8 cellular contexts compared by ENCODE assay signal in genomic region chr7:35802649-35803048, GRCh38. TPM values are rescaled to one million over a fixed set of nuclear protein-coding genes. Genes with fewer than 3 reads are reported as not detected.
A peak's percentile ranks its signal among the peaks of the same experiment; 100 is the strongest.
DNase-seq lines count a peak whose midpoint lies in the region; ATAC-seq, FAIRE-seq and TF ChIP-seq lines count a peak whose summit lies in the region.

No MANE protein-coding gene starts in this region.

- TF ChIP-seq CTCF in right atrium auricular region (IDR thresholded peaks at IDR 0.05) = no peak
- TF ChIP-seq CTCF in keratinocyte (optimal IDR thresholded peaks at IDR 0.05 in 1 of 3, IDR thresholded peaks at IDR 0.05 in 1 of 3, conservative IDR thresholded peaks at IDR 0.05 in 1 of 3; ENCODE audit: extremely low read depth in 1 of 3, insufficient read depth in 2 of 3, low read length in 3 of 3) = no peak

- H3K27ac Mint-ChIP-seq in activated T-helper 17 cell treated with anti-CD3 and anti-CD28 coated beads, Interleukin-2, amount 50 U/mL, for 72 hours = peak overlapping the region; percentile 89

- H3K36me3 ChIP-seq in right atrium auricular region (no peaks in the 10 kb centered on the region), keratinocyte (ENCODE audit: control insufficient read depth in 2 of 2, extremely low read depth in 1 of 2, insufficient read depth in 2 of 2, low read length in 2 of 2) (no peaks in the 10 kb centered on the region)

- H3K4me3 Mint-ChIP-seq in activated T-helper 17 cell treated with anti-CD3 and anti-CD28 coated beads, Interleukin-2, amount 50 U/mL, for 72 hours = peak overlapping the region; percentile 95

- H3K4me1 Mint-ChIP-seq in activated T-helper 17 cell treated with anti-CD3 and anti-CD28 coated beads, Interleukin-2, amount 50 U/mL, for 72 hours = peaks cover 34% of the 10 kb centered on the region

- ATAC-seq in left cardiac atrium = no peak
- no peak for ATAC-seq in activated T-helper 17 cell treated with anti-CD3 and anti-CD28 coated beads, Interleukin-2, amount 50 U/mL, for 72 hours (replicated peaks)

- DNase-seq in right atrium auricular region (ENCODE audit: low spot score) (no peak), left cardiac atrium (no peak), keratinocyte (ENCODE audit: low read depth, low spot score) (no peak), substantia nigra (lab: John Stamatoyannopoulos, UW) (no peak), amniotic stem cell (lab: John Stamatoyannopoulos, UW) (no peak), mesenteric fat pad (ENCODE audit: low spot score) (no peak), NOMO-1 treated with DMSO at 0.1 percent for 48 hours (lab: John Stamatoyannopoulos, UW; ENCODE audit: unreplicated experiment) (no peak)

- H2AFZ ChIP-seq in keratinocyte (ENCODE audit: control insufficient read depth, low read length) = no peak overlapping the region

- peaks cover 9% of the 10 kb centered on the region for H4K20me1 ChIP-seq in keratinocyte (ENCODE audit: control insufficient read depth, extremely low read depth, insufficient read depth, low read length)

- H3K9me3 ChIP-seq in right atrium auricular region = no peaks in the 10 kb centered on the region
- no peaks in the 10 kb centered on the region for H3K9me3 ChIP-seq in keratinocyte (ENCODE audit: control insufficient read depth, low read depth, low read length)

- H3K4me1 ChIP-seq in right atrium auricular region (peaks cover 0 to 47% of the 10 kb centered on the region in 2 donors), keratinocyte (ENCODE audit: control insufficient read depth, extremely low read depth, insufficient read depth, low read length) (peaks cover 11% of the 10 kb centered on the region)

- H3K27ac ChIP-seq in right atrium auricular region (peak overlapping the region; percentile 99 to 100), keratinocyte (ENCODE audit: control insufficient read depth, insufficient read depth, low read length) (peak overlapping the region; percentile 95), substantia nigra (ENCODE audit: low read depth, low read length, poor library complexity, severe bottlenecking) (peak overlapping the region; percentile 99)

- H3K9ac ChIP-seq in keratinocyte (ENCODE audit: control insufficient read depth, extremely low read depth, insufficient read depth, low read length) = peak overlapping the region; percentile 94

- H3K4me2 ChIP-seq in keratinocyte (ENCODE audit: control insufficient read depth, extremely low read depth, insufficient read depth, low read depth, low read length) = peak overlapping the region; percentile 75

- H3K4me3 ChIP-seq in right atrium auricular region (peak overlapping the region; percentile 97 to 99), keratinocyte (ENCODE audit: control insufficient read depth in 2 of 3, extremely low read depth in 1 of 3, insufficient read depth in 2 of 3, low read depth in 1 of 3, low read length in 3 of 3) (peak overlapping the region; percentile 84 to 88 (median 85))

- H3K27me3 Mint-ChIP-seq in activated T-helper 17 cell treated with anti-CD3 and anti-CD28 coated beads, Interleukin-2, amount 50 U/mL, for 72 hours = no peaks in the 10 kb centered on the region

- H3K9me3 Mint-ChIP-seq in activated T-helper 17 cell treated with anti-CD3 and anti-CD28 coated beads, Interleukin-2, amount 50 U/mL, for 72 hours = no peaks in the 10 kb centered on the region

- dilution Hi-C loops in keratinocyte (cut with MboI; ENCODE audit: extremely low pct_ligation_motif_present, low sequenced_read_pairs) = loop anchor here (25.0 kb wide), 1 partner anchor 90 kb away; no protein-coding TSS in a partner anchor

- H3K36me3 Mint-ChIP-seq in activated T-helper 17 cell treated with anti-CD3 and anti-CD28 coated beads, Interleukin-2, amount 50 U/mL, for 72 hours (ENCODE audit: low read depth) = peaks cover 42% of the 10 kb centered on the region

- H3K79me2 ChIP-seq in keratinocyte (ENCODE audit: control insufficient read depth, insufficient read depth, low read length) = peaks cover 61% of the 10 kb centered on the region

- H3K27me3 ChIP-seq in right atrium auricular region = no peaks in the 10 kb centered on the region
- no peaks in the 10 kb centered on the region for H3K27me3 ChIP-seq in keratinocyte (ENCODE audit: control insufficient read depth, extremely low read depth, insufficient read depth, low read length)

- intact Hi-C loops in left cardiac atrium (cut with DNase I) = loop anchor here (5.0 to 10.0 kb wide), 4 partner anchors 72 to 102 kb away; no protein-coding TSS in a partner anchor

- no peaks in the 10 kb centered on the region for H3K9me1 ChIP-seq in keratinocyte (ENCODE audit: control insufficient read depth, extremely low read depth, insufficient read depth, low read length)

- peak; percentile 53 for FAIRE-seq in keratinocyte (lab: Jason Lieb, UNC)

RNA-seq across cellular contexts. Expression of gene SEPTIN7, which starts 1.8 kb away (rescaled TPM):
- total RNA-seq in right atrium auricular region (100 to 1,000 TPM; 155 to 171 TPM), left cardiac atrium (100 to 1,000 TPM; 178 to 206 TPM), mesenteric fat pad (195 TPM)
- 100 to 1,000 TPM; 220 to 231 TPM for total RNA-seq in activated T-helper 17 cell treated with anti-CD3 and anti-CD28 coated beads, Interleukin-2, amount 50 U/mL, for 72 hours
- polyA plus RNA-seq in keratinocyte = 158 to 284 TPM (median 173 TPM) in 3 replicates
- polyA plus RNA-seq in keratinocyte (2011; ENCODE audit: low read depth) = 560 TPM
- polyA plus RNA-seq in keratinocyte (2011; cell fraction: cytosol; rRNA removed) = 113 and 242 TPM in 2 replicates
- polyA plus RNA-seq in keratinocyte (2011; cell fraction: nucleus; rRNA removed) = 117 and 173 TPM in 2 replicates
- polyA plus RNA-seq in keratinocyte (2012; ENCODE audit: low replicate concordance) = 148 and 213 TPM in 2 replicates
- polyA minus RNA-seq in keratinocyte = 23.1 to 180 TPM (median 92.1 TPM) in 3 replicates
- polyA minus RNA-seq in keratinocyte (2011; cell fraction: cytosol; rRNA and poly(A)+ RNA removed) = 84.8 TPM
- polyA minus RNA-seq in keratinocyte (2011; cell fraction: nucleus; rRNA and poly(A)+ RNA removed) = 57.4 and 108 TPM in 2 replicates
